In genomic region chr1:207917086-207917485, GRCh38 we compare ENCODE assay signal across 21 cellular contexts. TPM values are rescaled to one million over a fixed set of nuclear protein-coding genes. Genes with fewer than 3 reads are reported as not detected.
DNase-seq lines count a peak whose midpoint lies in the region; ATAC-seq and TF ChIP-seq lines count a peak whose summit lies in the region.
"Had no signal": no experiment of that assay in that cellular context is flagged by ENCODE, and none has a peak within 500 bp of the region (broad histone marks: within the 10 kb centered on the region; RNA-seq: fewer than 3 reads in every experiment).

No MANE protein-coding gene starts in this region.

- TF ChIP-seq CTCF in WERI-Rb-1 (IDR thresholded peaks at IDR 0.05; ENCODE audit: low read depth, low read length) (no peak), esophagus muscularis mucosa (IDR thresholded peaks at IDR 0.05) (no peak)

- H3K27ac ChIP-seq in WERI-Rb-1 (peak overlapping the region; percentile 65; the same call in 1 of the 2 replicates), esophagus muscularis mucosa (replicated peaks in 1 of 4) (peak overlapping the region in 1 of 4 donors; percentile 64), right cardiac atrium (ENCODE audit: low read length) (peak overlapping the region; percentile 8), subcutaneous abdominal adipose tissue (ENCODE audit: low read depth, low read length) (peak overlapping the region; percentile 65)
- H3K27ac ChIP-seq: GM23248, PC-9, SJSA1 had no signal

- H3K4me3 ChIP-seq in WERI-Rb-1 (ENCODE audit: low read depth, low read length) (no peak overlapping the region), esophagus muscularis mucosa (no peak overlapping the region), right cardiac atrium (ENCODE audit: low read length) (no peak overlapping the region), subcutaneous abdominal adipose tissue (ENCODE audit: low read depth in 1 of 5, low read length in 5 of 5) (no peak overlapping the region)
- H3K4me3 ChIP-seq: GM23248, PC-9, SJSA1 had no signal

- DNase-seq in WERI-Rb-1 (no peak), esophagus muscularis mucosa (ENCODE audit: extremely low spot score) (peak; percentile 86), right cardiac atrium (peak; percentile 33 to 84 (median 77)), NCI-H524 (lab: John Stamatoyannopoulos, UW) (no peak), hippocampal formation (lab: John Stamatoyannopoulos, UW) (no peak), T-helper 1 cell (no peak)
- DNase-seq: ACHN, GM23248, HCEC 1CT, IMR-90, Karpas-422, NCI-H1417 treated with DMSO at 0.1 percent for 48 hours, NCI-H187 treated with DMSO at 0.1 percent for 48 hours, NCI-H2227 treated with DMSO at 0.1 percent for 48 hours, NCI-H524 treated with DMSO at 0.1 percent for 48 hours, PC-9 had no signal

- WGBS in esophagus muscularis mucosa = 85% methylated on average over 4 of the region's 4 CpGs
- WGBS in right cardiac atrium = 70% methylated on average over 4 of the region's 4 CpGs

- H3K4me1 ChIP-seq in esophagus muscularis mucosa = peaks cover 30 to 53% (median 35%) of the 10 kb centered on the region in 4 donors
- H3K4me1 ChIP-seq in right cardiac atrium (ENCODE audit: control insufficient read depth, insufficient read depth, low read length) = peaks cover 25% of the 10 kb centered on the region
- H3K4me1 ChIP-seq in subcutaneous abdominal adipose tissue (ENCODE audit: control insufficient read depth in 5 of 5, insufficient read depth in 5 of 5, low read length in 5 of 5) = peaks cover 19 to 70% (median 51%) of the 10 kb centered on the region in 5 donors
- H3K4me1 ChIP-seq: SJSA1 had no signal

- H3K9ac ChIP-seq in subcutaneous abdominal adipose tissue (ENCODE audit: low read length in 5 of 5) = no peak overlapping the region
- H3K9ac ChIP-seq: GM23248 had no signal

- H3K36me3 ChIP-seq in WERI-Rb-1 = no peaks in the 10 kb centered on the region
- H3K36me3 ChIP-seq in esophagus muscularis mucosa = no peaks in the 10 kb centered on the region
- no peaks in the 10 kb centered on the region for H3K36me3 ChIP-seq in subcutaneous abdominal adipose tissue (ENCODE audit: control insufficient read depth in 5 of 5, insufficient read depth in 5 of 5, low read length in 5 of 5)
- H3K36me3 ChIP-seq: SJSA1 had no signal

- intact Hi-C loops in esophagus muscularis mucosa (cut with DNase I) (no loop called here), right cardiac atrium (cut with DNase I) (no loop called here)

- H3K27me3 ChIP-seq in WERI-Rb-1 (ENCODE audit: insufficient read depth, low read depth, severe bottlenecking) = no peaks in the 10 kb centered on the region
- H3K27me3 ChIP-seq in esophagus muscularis mucosa = peaks cover 0 to 16% (median 0%) of the 10 kb centered on the region in 4 donors
- no peaks in the 10 kb centered on the region for H3K27me3 ChIP-seq in right cardiac atrium (ENCODE audit: control insufficient read depth, insufficient read depth)
- H3K27me3 ChIP-seq in subcutaneous abdominal adipose tissue (ENCODE audit: control insufficient read depth in 5 of 5, insufficient read depth in 4 of 5, low read length in 5 of 5) = peaks cover 0 to 2% (median 0%) of the 10 kb centered on the region in 5 donors
- H3K27me3 ChIP-seq: SJSA1 had no signal

- TF ChIP-seq EP300 in esophagus muscularis mucosa (IDR thresholded peaks at IDR 0.05) = no peak

- ATAC-seq in right cardiac atrium (peak; percentile 59 to 80), HG02763 (IDR thresholded peaks at IDR 0.05; ENCODE audit: unreplicated experiment) (no peak)

- no peak for TF ChIP-seq POLR2A in esophagus muscularis mucosa (IDR thresholded peaks at IDR 0.05; ENCODE audit: low read depth)

- no peaks in the 10 kb centered on the region for H3K9me3 ChIP-seq in WERI-Rb-1 (ENCODE audit: severe bottlenecking)
- no peaks in the 10 kb centered on the region for H3K9me3 ChIP-seq in esophagus muscularis mucosa
- H3K9me3 ChIP-seq in right cardiac atrium (ENCODE audit: control insufficient read depth, low read length) = no peaks in the 10 kb centered on the region
- no peaks in the 10 kb centered on the region for H3K9me3 ChIP-seq in subcutaneous abdominal adipose tissue (ENCODE audit: control insufficient read depth in 5 of 5, low read length in 5 of 5)
- H3K9me3 ChIP-seq: SJSA1 had no signal

RNA-seq across cellular contexts. Expression of gene CD34, which starts 6.2 kb away (rescaled TPM):
- total RNA-seq in esophagus muscularis mucosa = 100 to 1,000 TPM in 2 of 4 donors, 10 to 100 TPM in 2; 70.2 to 136 (median 93.3) TPM
- 100 to 1,000 TPM in 3 of 4 donors, 10 to 100 TPM in 1; 81.8 to 170 (median 123) TPM for total RNA-seq in right cardiac atrium
- polyA plus RNA-seq in right cardiac atrium = 87.4 TPM
- total RNA-seq: GM23248, IMR-90, MCF 10A, PC-9 had no signal
- polyA plus RNA-seq: CD14-positive monocyte had no signal

Comparison
In these comparisons a context has a peak if more than half of its experiments do, and no peak if none do; other contexts are left out.
1. DNase-seq: peak in esophagus muscularis mucosa (single experiment) and right cardiac atrium (3 of 3); none in WERI-Rb-1 (single experiment), NCI-H524 (0 of 2), hippocampal formation (0 of 2) and T-helper 1 cell (0 of 5).